8 cellular contexts compared by ENCODE assay signal in genomic region chr11:112024778-112025678, GRCh38. TPM values are rescaled to one million over a fixed set of nuclear protein-coding genes. Genes with fewer than 3 reads are reported as not detected.
DNase-seq lines count a peak whose midpoint lies in the region; ATAC-seq and TF ChIP-seq lines count a peak whose summit lies in the region.

Gene DLAT, plus strand, starts transcription at chr11:112025408. Its CDS starts 65 bp downstream, at chr11:112025473.

- H3K4me3 Mint-ChIP-seq in WTC11, result peak within 1 kb of the TSS; percentile 98

- TF ChIP-seq CTCF in WTC11 (IDR thresholded peaks at IDR 0.05), result no peak

- peak within 1 kb of the TSS; percentile 99 for H3K27ac Mint-ChIP-seq in WTC11

- no peaks in the 10 kb centered on the region for H3K27me3 Mint-ChIP-seq in WTC11 (ENCODE audit: low read depth)

- no peaks in the 10 kb centered on the region for H3K9me3 Mint-ChIP-seq in WTC11

- CTCF ChIA-PET in WTC11 (lab: Charles Lee), result interaction anchor here (1.0 to 1.9 kb wide), 5 partner anchors 19 to 154 kb away, joined by 3 to 10 read pairs (median 4); partner anchors contain the start of gene ALG9

- ATAC-seq in GM18907 (IDR thresholded peaks at IDR 0.05; ENCODE audit: unreplicated experiment) (peak; percentile 81), HG03139 (IDR thresholded peaks at IDR 0.05; ENCODE audit: unreplicated experiment) (peak; percentile 74), WTC11 (peak; percentile 94)

- DNase-seq in AG08395 (ENCODE audit: low spot score) (peak; percentile 85), NCI-H226 (peak; percentile 85), WTC11 (ENCODE audit: low spot score) (peak; percentile 98), caudate nucleus (lab: John Stamatoyannopoulos, UW) (peak in 60 of 61 donors; percentile 34 to 91 (median 80)), iris pigment epithelial cell (ENCODE audit: low read depth) (peak; percentile 79)
- peak; percentile 73 to 83 (median 79) for DNase-seq in stimulated activated CD4-positive, alpha-beta T cell treated with anti-CD3 and anti-CD28 coated beads, Interleukin-12 subunit alpha, Interleukin-12 subunit beta, amount 100 ng/mL, for 48 hours (ENCODE audit: low read depth in 2 of 3, low spot score in 1 of 3)

- H3K27ac ChIP-seq in caudate nucleus (ENCODE audit: low read depth, low read length), result peak within 1 kb of the TSS; percentile 90

- peaks cover 26% of the 10 kb centered on the region for H3K36me3 Mint-ChIP-seq in WTC11

- peaks cover 13% of the 10 kb centered on the region for H3K4me1 Mint-ChIP-seq in WTC11

- POLR2A ChIA-PET in WTC11 (lab: Charles Lee), result no interaction called here

TF ChIP-seq in WTC11, 78 proteins besides CTCF, POLR2A, EP300 and RAD21 (continues in another document):
- no peak for TF ChIP-seq ZNF263 (CRISPR knock-in tag; IDR thresholded peaks at IDR 0.05; ENCODE audit: low read depth)
- no peak for TF ChIP-seq E2F1 (CRISPR knock-in tag; IDR thresholded peaks at IDR 0.05)
- TF ChIP-seq ZNF671 (CRISPR knock-in tag; IDR thresholded peaks at IDR 0.05), result no peak
- peak; percentile 51 for TF ChIP-seq ETV6 (CRISPR knock-in tag; IDR thresholded peaks at IDR 0.05)
- TF ChIP-seq, protein P1, sequence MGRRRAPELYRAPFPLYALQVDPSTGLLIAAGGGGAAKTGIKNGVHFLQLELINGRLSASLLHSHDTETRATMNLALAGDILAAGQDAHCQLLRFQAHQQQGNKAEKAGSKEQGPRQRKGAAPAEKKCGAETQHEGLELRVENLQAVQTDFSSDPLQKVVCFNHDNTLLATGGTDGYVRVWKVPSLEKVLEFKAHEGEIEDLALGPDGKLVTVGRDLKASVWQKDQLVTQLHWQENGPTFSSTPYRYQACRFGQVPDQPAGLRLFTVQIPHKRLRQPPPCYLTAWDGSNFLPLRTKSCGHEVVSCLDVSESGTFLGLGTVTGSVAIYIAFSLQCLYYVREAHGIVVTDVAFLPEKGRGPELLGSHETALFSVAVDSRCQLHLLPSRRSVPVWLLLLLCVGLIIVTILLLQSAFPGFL (CRISPR knock-in tag; IDR thresholded peaks at IDR 0.05; ENCODE audit: borderline replicate concordance), result no peak
- TF ChIP-seq E2F4 (CRISPR knock-in tag; IDR thresholded peaks at IDR 0.05; ENCODE audit: borderline replicate concordance, low read depth), result no peak
- 0 out of 2 replicates have a peak, but pooled peaks have one; percentile 42 for TF ChIP-seq MLX (CRISPR knock-in tag; IDR thresholded peaks at IDR 0.05)
- TF ChIP-seq NR2C2 (CRISPR knock-in tag; IDR thresholded peaks at IDR 0.05), result no peak; the same call in 1 of the 2 replicates
- TF ChIP-seq, protein P2, sequence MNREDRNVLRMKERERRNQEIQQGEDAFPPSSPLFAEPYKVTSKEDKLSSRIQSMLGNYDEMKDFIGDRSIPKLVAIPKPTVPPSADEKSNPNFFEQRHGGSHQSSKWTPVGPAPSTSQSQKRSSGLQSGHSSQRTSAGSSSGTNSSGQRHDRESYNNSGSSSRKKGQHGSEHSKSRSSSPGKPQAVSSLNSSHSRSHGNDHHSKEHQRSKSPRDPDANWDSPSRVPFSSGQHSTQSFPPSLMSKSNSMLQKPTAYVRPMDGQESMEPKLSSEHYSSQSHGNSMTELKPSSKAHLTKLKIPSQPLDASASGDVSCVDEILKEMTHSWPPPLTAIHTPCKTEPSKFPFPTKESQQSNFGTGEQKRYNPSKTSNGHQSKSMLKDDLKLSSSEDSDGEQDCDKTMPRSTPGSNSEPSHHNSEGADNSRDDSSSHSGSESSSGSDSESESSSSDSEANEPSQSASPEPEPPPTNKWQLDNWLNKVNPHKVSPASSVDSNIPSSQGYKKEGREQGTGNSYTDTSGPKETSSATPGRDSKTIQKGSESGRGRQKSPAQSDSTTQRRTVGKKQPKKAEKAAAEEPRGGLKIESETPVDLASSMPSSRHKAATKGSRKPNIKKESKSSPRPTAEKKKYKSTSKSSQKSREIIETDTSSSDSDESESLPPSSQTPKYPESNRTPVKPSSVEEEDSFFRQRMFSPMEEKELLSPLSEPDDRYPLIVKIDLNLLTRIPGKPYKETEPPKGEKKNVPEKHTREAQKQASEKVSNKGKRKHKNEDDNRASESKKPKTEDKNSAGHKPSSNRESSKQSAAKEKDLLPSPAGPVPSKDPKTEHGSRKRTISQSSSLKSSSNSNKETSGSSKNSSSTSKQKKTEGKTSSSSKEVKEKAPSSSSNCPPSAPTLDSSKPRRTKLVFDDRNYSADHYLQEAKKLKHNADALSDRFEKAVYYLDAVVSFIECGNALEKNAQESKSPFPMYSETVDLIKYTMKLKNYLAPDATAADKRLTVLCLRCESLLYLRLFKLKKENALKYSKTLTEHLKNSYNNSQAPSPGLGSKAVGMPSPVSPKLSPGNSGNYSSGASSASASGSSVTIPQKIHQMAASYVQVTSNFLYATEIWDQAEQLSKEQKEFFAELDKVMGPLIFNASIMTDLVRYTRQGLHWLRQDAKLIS (CRISPR knock-in tag; IDR thresholded peaks at IDR 0.05; ENCODE audit: borderline replicate concordance), result peak; percentile 80
- TF ChIP-seq FOXP1 (CRISPR knock-in tag; IDR thresholded peaks at IDR 0.05; ENCODE audit: borderline replicate concordance), result peak; percentile 69; the same call in 1 of the 2 replicates
- TF ChIP-seq TP53 (CRISPR knock-in tag; IDR thresholded peaks at IDR 0.05), result peak; percentile 75; the same call in 1 of the 2 replicates
- no peak for TF ChIP-seq CDX4 (CRISPR knock-in tag; IDR thresholded peaks at IDR 0.05; ENCODE audit: borderline replicate concordance)
- TF ChIP-seq ZNF512 (CRISPR knock-in tag; IDR thresholded peaks at IDR 0.05; ENCODE audit: borderline replicate concordance), result no peak
- TF ChIP-seq TEAD1 (CRISPR knock-in tag; IDR thresholded peaks at IDR 0.05), result no peak; the same call in 1 of the 2 replicates
- TF ChIP-seq, protein P3, sequence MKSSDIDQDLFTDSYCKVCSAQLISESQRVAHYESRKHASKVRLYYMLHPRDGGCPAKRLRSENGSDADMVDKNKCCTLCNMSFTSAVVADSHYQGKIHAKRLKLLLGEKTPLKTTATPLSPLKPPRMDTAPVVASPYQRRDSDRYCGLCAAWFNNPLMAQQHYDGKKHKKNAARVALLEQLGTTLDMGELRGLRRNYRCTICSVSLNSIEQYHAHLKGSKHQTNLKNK (CRISPR knock-in tag; IDR thresholded peaks at IDR 0.05), result no peak
- no peak for TF ChIP-seq HMGA2 (CRISPR knock-in tag; IDR thresholded peaks at IDR 0.05)
- TF ChIP-seq IRF2 (CRISPR knock-in tag; IDR thresholded peaks at IDR 0.05; ENCODE audit: borderline replicate concordance, low read depth), result no peak
- TF ChIP-seq KAT7 (CRISPR knock-in tag; IDR thresholded peaks at IDR 0.05; ENCODE audit: borderline replicate concordance), result no peak

RNA-seq across cellular contexts. Expression of gene DLAT, which starts in this region (rescaled TPM):
- 55.7 to 60.4 TPM (median 56.6 TPM) in 3 replicates for total RNA-seq in WTC11 (2021)

Comparison
In these comparisons a context has a peak if more than half of its experiments do, and no peak if none do; other contexts are left out.
1. Peak in every context shown above with its lines: DNase-seq, ATAC-seq and H3K27ac ChIP-seq.